In genomic region chr6:107690864-107691661, GRCh38 we compare ENCODE assay signal across 16 cellular contexts.
DNase-seq lines count a peak whose midpoint lies in the region; FAIRE-seq and TF ChIP-seq lines count a peak whose summit lies in the region.
"Had no signal": no experiment of that assay in that cellular context is flagged by ENCODE, and none has a peak within 500 bp of the region (broad histone marks: within the 10 kb centered on the region; RNA-seq: fewer than 3 reads in every experiment).

No MANE protein-coding gene starts in this region.

- H3K4me1 ChIP-seq in ACC112 (ENCODE audit: control insufficient read depth, insufficient read depth, low read length, unreplicated experiment) = peaks cover 58% of the 10 kb centered on the region
- H3K4me1 ChIP-seq: BE2C had no signal

- H3K4me3 Mint-ChIP-seq in HFFc6 (no peak overlapping the region), nephron (peak overlapping the region; percentile 5 to 19 (median 9))
- H3K4me3 Mint-ChIP-seq: activated naive CD8-positive, alpha-beta T cell treated with anti-CD3 and anti-CD28 coated beads, Interleukin-2, amount 10 ng/mL, durations not matched to agents 7 days and 5 days; immature natural killer cell; stimulated activated naive CD8-positive, alpha-beta T cell treated with anti-CD3 and anti-CD28 coated beads, Interleukin-15, Interleukin-2, amounts not matched to agents 100 ng/mL and 50 ng/mL, for 24 hours had no signal

- H3K9me3 Mint-ChIP-seq in HFFc6 (no peaks in the 10 kb centered on the region), nephron (peaks cover 11% of the 10 kb centered on the region)
- H3K9me3 Mint-ChIP-seq: stimulated activated naive CD8-positive, alpha-beta T cell treated with anti-CD3 and anti-CD28 coated beads, Interleukin-15, Interleukin-2, amounts not matched to agents 100 ng/mL and 50 ng/mL, for 24 hours had no signal

- peak overlapping the region; percentile 37 for H2AFZ ChIP-seq in ACC112 (ENCODE audit: low read length, unreplicated experiment)

- H3K36me3 Mint-ChIP-seq in HFFc6 (ENCODE audit: low read depth) (no peaks in the 10 kb centered on the region), nephron (ENCODE audit: low read depth) (peaks cover 3% of the 10 kb centered on the region)
- H3K36me3 Mint-ChIP-seq: naive thymus-derived CD4-positive, alpha-beta T cell had no signal

- peak overlapping the region; percentile 49 for H3K4me3 ChIP-seq in ACC112 (ENCODE audit: low read depth, low read length)

- POLR2A ChIA-PET in RWPE1 (lab: Yijun Ruan, JAX; ENCODE audit: low non-redundant PET) = no interaction called here

- FAIRE-seq in endometrium (lab: Jason Lieb, UNC) (peak; percentile 18), GM19239 (lab: Jason Lieb, UNC) (no peak)

- H3K27ac Mint-ChIP-seq in HFFc6 = peak overlapping the region; percentile 51; the same call in 1 of the 2 replicates
- peak overlapping the region; percentile 87 to 90 (median 90) for H3K27ac Mint-ChIP-seq in nephron
- H3K27ac Mint-ChIP-seq: activated naive CD8-positive, alpha-beta T cell treated with anti-CD3 and anti-CD28 coated beads, Interleukin-2, amount 10 ng/mL, durations not matched to agents 7 days and 5 days; naive thymus-derived CD4-positive, alpha-beta T cell; stimulated activated naive CD8-positive, alpha-beta T cell treated with anti-CD3 and anti-CD28 coated beads, Interleukin-15, Interleukin-2, amounts not matched to agents 100 ng/mL and 50 ng/mL, for 24 hours had no signal

- H3K27ac ChIP-seq in ACC112 (ENCODE audit: low read depth, low read length) (peak overlapping the region; percentile 97), RWPE1 (no peak overlapping the region)

- peaks cover 11% of the 10 kb centered on the region for H3K27me3 Mint-ChIP-seq in HFFc6 (ENCODE audit: insufficient read depth)
- H3K27me3 Mint-ChIP-seq in nephron (ENCODE audit: low read depth) = peaks cover 4% of the 10 kb centered on the region
- H3K27me3 Mint-ChIP-seq: naive thymus-derived CD4-positive, alpha-beta T cell; stimulated activated naive CD8-positive, alpha-beta T cell treated with anti-CD3 and anti-CD28 coated beads, Interleukin-15, Interleukin-2, amounts not matched to agents 100 ng/mL and 50 ng/mL, for 24 hours had no signal

- H3K4me1 Mint-ChIP-seq in HFFc6 (ENCODE audit: low read depth) (peaks cover 27% of the 10 kb centered on the region), nephron (peaks cover 34% of the 10 kb centered on the region)
- H3K4me1 Mint-ChIP-seq: immature natural killer cell had no signal

- TF ChIP-seq CTCF in HFFc6 (IDR thresholded peaks at IDR 0.05) (no peak), nephron (IDR thresholded peaks at IDR 0.05; ENCODE audit: unreplicated experiment in 3 of 3) (no peak), RWPE1 (conservative IDR thresholded peaks at IDR 0.05; ENCODE audit: low read depth) (no peak)

- H3K79me2 ChIP-seq in ACC112 (ENCODE audit: control insufficient read depth, insufficient read depth, low read length, unreplicated experiment) = no peaks in the 10 kb centered on the region

- DNase-seq in HFFc6 = peak; percentile 58
- DNase-seq in activated naive CD4-positive, alpha-beta T cell (lab: John Stamatoyannopoulos, UW) = no peak
- no peak for DNase-seq in activated effector memory CD4-positive, alpha-beta T cell treated with Interleukin-2 at 50 U/mL for 16 hours
- no peak for DNase-seq in GM19239 (ENCODE audit: insufficient read length, low spot score)
- DNase-seq in RWPE1 (ENCODE audit: low spot score) = no peak
- DNase-seq: activated naive CD8-positive, alpha-beta T cell treated with anti-CD3 and anti-CD28 coated beads, Interleukin-2, amount 10 ng/mL, durations not matched to agents 7 days and 5 days; BE2C; GDM1; immature natural killer cell; naive thymus-derived CD4-positive, alpha-beta T cell; NCI-H2081 treated with DMSO at 0.1 percent for 48 hours; OCI-M1 had no signal

- CTCF ChIA-PET in RWPE1 (lab: Yijun Ruan, JAX) = interaction anchor here (0.5 to 0.6 kb wide), 3 partner anchors 16 to 230 kb away, joined by 3 to 4 read pairs (median 4); no protein-coding TSS in a partner anchor

- H3K27me3 ChIP-seq in ACC112 (ENCODE audit: insufficient read depth, low read length) = no peaks in the 10 kb centered on the region
- H3K27me3 ChIP-seq: BE2C had no signal

- H3K36me3 ChIP-seq in ACC112 (ENCODE audit: insufficient read depth, low read length) = no peaks in the 10 kb centered on the region
- H3K36me3 ChIP-seq: BE2C had no signal
